In genomic region chr7:4056552-4057288, GRCh38 we compare ENCODE assay signal across 25 cellular contexts.
"Had no signal": no experiment of that assay in that cellular context is flagged by ENCODE, and none has a peak within 500 bp of the region (broad histone marks: within the 10 kb centered on the region; RNA-seq: fewer than 3 reads in every experiment).

No MANE protein-coding gene starts in this region.

- H3K27ac ChIP-seq: colonic mucosa, esophagus squamous epithelium, left lung, neural progenitor cell, ovary, right lobe of liver, suprapubic skin, transverse colon had no signal

- FAIRE-seq: endothelial cell of umbilical vein, frontal cortex, keratinocyte had no signal

- H3K4me1 ChIP-seq: colonic mucosa, esophagus squamous epithelium, left lung, neural progenitor cell, right lobe of liver, suprapubic skin, transverse colon had no signal

- H3K4me3 ChIP-seq: colonic mucosa, esophagus squamous epithelium, left lung, neural progenitor cell, ovary, right lobe of liver, suprapubic skin, transverse colon had no signal

- H3K9me3 ChIP-seq: colonic mucosa, ovary, right lobe of liver, suprapubic skin, transverse colon had no signal

- H3K9ac ChIP-seq: neural progenitor cell had no signal

- H3K27me3 ChIP-seq: colonic mucosa, left lung, neural progenitor cell, ovary, right lobe of liver, suprapubic skin, transverse colon had no signal

- H3K4me2 ChIP-seq: neural progenitor cell had no signal

- ATAC-seq: left lung; naive thymus-derived CD4-positive, alpha-beta T cell; stimulated activated naive CD8-positive, alpha-beta T cell treated with anti-CD3 and anti-CD28 coated beads, Interleukin-15, amount 100 ng/mL, for 72 hours had no signal

- DNase-seq: colonic mucosa; effector memory CD4-positive, alpha-beta T cell; esophagus squamous epithelium; hypothalamus; immature natural killer cell; left lung; mammary epithelial cell; mesendoderm; midbrain; naive thymus-derived CD4-positive, alpha-beta T cell; nucleus accumbens; ovary; posterior cingulate gyrus; small intestine; stimulated activated CD4-positive, alpha-beta T cell treated with anti-CD3 and anti-CD28 coated beads, Interleukin-15, amount 100 ng/mL, for 24 hours; stimulated activated CD4-positive, alpha-beta T cell treated with anti-CD3 and anti-CD28 coated beads, Interleukin-2, amount 100 ng/mL, for 48 hours; stimulated activated naive CD4-positive, alpha-beta T cell; stimulated activated naive CD8-positive, alpha-beta T cell treated with anti-CD3 and anti-CD28 coated beads, Interleukin-15, amount 100 ng/mL, for 72 hours; transverse colon had no signal

- H3K36me3 ChIP-seq: colonic mucosa, esophagus squamous epithelium, left lung, neural progenitor cell, ovary, right lobe of liver, suprapubic skin, transverse colon had no signal

- H2AFZ ChIP-seq: neural progenitor cell had no signal
